Comparison of ENCODE assay signal across 8 cellular contexts in the genomic region with DNA sequence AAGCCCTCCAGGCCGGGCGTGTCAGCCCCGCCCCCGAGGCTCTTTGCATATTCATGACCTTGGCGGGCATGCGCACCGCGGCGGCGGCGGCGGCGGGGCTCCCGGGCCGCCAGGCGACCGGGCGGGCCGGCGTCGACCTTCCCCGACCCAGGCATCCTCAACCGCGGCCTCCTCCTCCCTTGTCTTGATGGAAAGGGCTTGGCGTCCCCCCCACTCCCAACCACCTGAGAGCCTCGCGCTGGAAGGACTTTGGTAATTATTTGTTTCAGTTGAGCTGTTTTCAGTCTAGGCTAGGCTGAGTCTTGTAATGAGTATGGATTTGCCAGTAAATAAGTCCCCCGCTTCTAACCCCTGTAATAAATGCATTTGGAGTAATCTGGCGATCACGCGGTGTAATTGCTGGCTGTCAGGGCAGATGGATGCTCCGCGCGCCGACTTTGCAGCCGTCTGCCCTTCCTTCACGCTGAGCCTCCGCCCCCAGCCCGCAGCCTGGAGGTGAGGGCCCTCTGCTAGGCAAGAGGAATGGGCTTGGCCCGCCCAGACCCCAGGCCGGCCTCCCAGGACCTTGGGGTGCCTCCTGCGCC. TPM values are rescaled to one million over a fixed set of nuclear protein-coding genes. Genes with fewer than 3 reads are reported as not detected.
DNase-seq lines count a peak whose midpoint lies in the region; ATAC-seq and TF ChIP-seq lines count a peak whose summit lies in the region.

No MANE protein-coding gene starts in this region.

- intact Hi-C loops in right lobe of liver (cut with DNase I), result no loop called here

- peak; percentile 58 for ATAC-seq in HG03066 (IDR thresholded peaks at IDR 0.05; ENCODE audit: low read depth, unreplicated experiment)
- peak in 3 of 4 donors; percentile 30 to 36 (median 35) for ATAC-seq in right lobe of liver

- H3K4me3 ChIP-seq in BJ (ENCODE audit: low read depth, low read length) (peak overlapping the region; percentile 10; the same call in 1 of the 2 replicates), WERI-Rb-1 (ENCODE audit: low read depth, low read length) (peak overlapping the region; percentile 38), right lobe of liver (peak overlapping the region in 1 of 3 donors; percentile 26)

- H3K36me3 ChIP-seq in BJ (ENCODE audit: control insufficient read depth, insufficient read depth, low read length), result no peaks in the 10 kb centered on the region
- peaks cover 4% of the 10 kb centered on the region; the same call in 1 of the 2 replicates for H3K36me3 ChIP-seq in WERI-Rb-1
- H3K36me3 ChIP-seq in right lobe of liver, result no peaks in the 10 kb centered on the region

- H3K9me3 ChIP-seq in WERI-Rb-1 (ENCODE audit: severe bottlenecking) (no peaks in the 10 kb centered on the region), right lobe of liver (no peaks in the 10 kb centered on the region)

- TF ChIP-seq CTCF in BJ (IDR thresholded peaks at IDR 0.05; ENCODE audit: insufficient read depth, low read depth, low read length) (no peak), WERI-Rb-1 (IDR thresholded peaks at IDR 0.05; ENCODE audit: low read depth, low read length) (no peak), right lobe of liver (IDR thresholded peaks at IDR 0.05) (no peak)

- H3K27ac ChIP-seq in WERI-Rb-1 (peak overlapping the region; percentile 91), right lobe of liver (no peak overlapping the region)

- TF ChIP-seq POLR2A in right lobe of liver (IDR thresholded peaks at IDR 0.05), result no peak

- POLR2A ChIA-PET in BJ (lab: Charles Lee), result no interaction called here

- H3K27me3 ChIP-seq in BJ (ENCODE audit: control insufficient read depth, insufficient read depth, low read length) (no peaks in the 10 kb centered on the region), WERI-Rb-1 (ENCODE audit: insufficient read depth, low read depth, severe bottlenecking) (no peaks in the 10 kb centered on the region), right lobe of liver (no peaks in the 10 kb centered on the region)

- H3K4me1 ChIP-seq in right lobe of liver, result peaks cover 0 to 6% (median 0%) of the 10 kb centered on the region in 4 donors

- WGBS in right lobe of liver (ENCODE audit: insufficient coverage, low coverage, low lambda C conversion rate, missing lambda C conversion rate), result 33% methylated on average over 24 of the region's 42 CpGs

- CTCF ChIA-PET in BJ (lab: Yijun Ruan, JAX), result no interaction called here

- DNase-seq in BJ (ENCODE audit: low read depth) (no peak), WERI-Rb-1 (peak; percentile 89), right lobe of liver (peak in 1 of 3 donors; percentile 42), epidermal melanocyte (ENCODE audit: insufficient read length, low spot score) (no peak), NCI-H187 treated with DMSO at 0.1 percent for 48 hours (lab: John Stamatoyannopoulos, UW) (no peak)
- DNase-seq in central memory CD4-positive, alpha-beta T cell, result peak; percentile 24
- DNase-seq in stimulated activated CD4-positive, alpha-beta T cell treated with anti-CD3 and anti-CD28 coated beads, TNF-alpha, amount 100 ng/mL, for 24 hours (ENCODE audit: low read depth in 3 of 3), result peak; percentile 21 to 58 (median 25)

RNA-seq across cellular contexts. Expression of a gene that starts 25.2 kb away (rescaled TPM):
- 0.32 and 0.42 TPM in 2 replicates for polyA plus RNA-seq in BJ (2011; rRNA removed)
- polyA minus RNA-seq in BJ (2011; rRNA and poly(A)+ RNA removed), result 0.46 and 0.52 TPM in 2 replicates
- under 1 TPM in 1 of 6 experiments, not detected in 5; 0.12 TPM for total RNA-seq in right lobe of liver

Comparison
In these comparisons a context has a peak if more than half of its experiments do, and no peak if none do; other contexts are left out.
1. DNase-seq: peak in WERI-Rb-1 (single experiment), central memory CD4-positive, alpha-beta T cell (single experiment) and stimulated activated CD4-positive, alpha-beta T cell treated with anti-CD3 and anti-CD28 coated beads, TNF-alpha, amount 100 ng/mL, for 24 hours (3 of 3); none in BJ (single experiment), epidermal melanocyte (single experiment) and NCI-H187 treated with DMSO at 0.1 percent for 48 hours (single experiment).